Comparison of ENCODE assay signal across 12 cellular contexts in the genomic region with DNA sequence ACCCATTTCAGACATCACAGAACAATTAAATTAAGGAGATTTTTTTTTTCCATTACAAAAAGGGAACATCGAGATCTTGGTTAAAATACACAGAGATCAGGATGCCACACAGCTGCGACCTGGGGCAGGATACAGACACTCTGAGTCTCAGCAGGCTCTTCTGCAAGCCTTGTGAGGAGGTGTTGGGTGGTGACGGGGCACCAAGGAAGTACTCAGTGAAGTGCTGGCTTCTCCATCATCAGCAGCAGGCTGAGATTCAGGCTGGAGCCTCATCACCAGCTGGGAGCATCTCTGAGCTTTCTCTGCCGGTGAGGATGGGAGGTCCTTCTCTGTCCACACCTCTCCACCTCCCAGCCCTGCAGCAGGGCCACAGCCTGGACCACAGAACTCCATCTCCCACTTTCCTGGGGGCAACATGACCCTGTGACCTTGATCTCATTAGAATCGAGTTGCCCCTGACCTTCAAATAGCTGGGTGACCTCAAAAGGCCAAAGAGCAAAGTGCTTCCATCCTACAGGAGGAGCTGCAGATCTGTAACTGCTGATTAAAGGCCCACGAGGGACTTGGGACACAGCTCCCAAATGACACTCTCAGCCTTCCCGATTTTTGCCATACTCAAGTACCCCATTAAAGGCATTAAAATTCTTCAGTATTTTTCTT. TPM values are rescaled to one million over a fixed set of nuclear protein-coding genes. Genes with fewer than 3 reads are reported as not detected.
DNase-seq lines count a peak whose midpoint lies in the region; ATAC-seq and TF ChIP-seq lines count a peak whose summit lies in the region.
"Had no signal": no experiment of that assay in that cellular context is flagged by ENCODE, and none has a peak within 500 bp of the region (broad histone marks: within the 10 kb centered on the region; RNA-seq: fewer than 3 reads in every experiment).

No MANE protein-coding gene starts in this region.

- H3K4me3 ChIP-seq in HCT116 (replicated peaks in 1 of 2; ENCODE audit: low read depth in 1 of 2, low read length in 2 of 2) = no peak overlapping the region
- H3K4me3 ChIP-seq in ascending aorta = no peak overlapping the region
- no peak overlapping the region for H3K4me3 ChIP-seq in iPS-15b (ENCODE audit: low read depth, low read length)
- H3K4me3 ChIP-seq in transverse colon = no peak overlapping the region

- BruUV-seq in HCT116 (replicated peaks; lab: Mats Ljungman, UMichigan) = no TSS peak

- H3K9me3 Mint-ChIP-seq in activated CD8-positive, alpha-beta T cell treated with anti-CD3 and anti-CD28 coated beads for 36 hours = no peaks in the 10 kb centered on the region
- H3K9me3 Mint-ChIP-seq: stimulated activated naive CD8-positive, alpha-beta T cell treated with anti-CD3 and anti-CD28 coated beads, Interleukin-15, amount 100 ng/mL, for 72 hours had no signal

- intact Hi-C loops in HCT116 (cut with micrococcal nuclease) = no loop called here
- intact Hi-C loops in ascending aorta (cut with DNase I) = loop anchor here (10.0 kb wide), 1 partner anchor 299 kb away; the partner anchor contains the start of gene RBM38
- intact Hi-C loops in transverse colon (cut with DNase I; ENCODE audit: low total_unique reads) = no loop called here
- intact Hi-C loops in activated CD8-positive, alpha-beta T cell treated with anti-CD3 and anti-CD28 coated beads for 36 hours (cut with micrococcal nuclease) = no loop called here

- no peaks in the 10 kb centered on the region for H3K36me3 Mint-ChIP-seq in activated CD8-positive, alpha-beta T cell treated with anti-CD3 and anti-CD28 coated beads for 36 hours (ENCODE audit: low read depth)

- no peak for DNase-seq in HCT116 (ENCODE audit: low read depth, low spot score)
- no peak for DNase-seq in ascending aorta (ENCODE audit: low spot score in 2 of 2)
- DNase-seq in transverse colon = no peak
- DNase-seq in activated CD8-positive, alpha-beta T cell treated with anti-CD3 and anti-CD28 coated beads for 36 hours = no peak
- DNase-seq in substantia nigra (lab: John Stamatoyannopoulos, UW) = no peak
- no peak for DNase-seq in HuH-7.5 (ENCODE audit: low spot score)
- DNase-seq: activated effector memory CD4-positive, alpha-beta T cell treated with Interleukin-2 at 50 U/mL for 16 hours; amniotic stem cell; DMS 273 treated with DMSO at 0.1 percent for 48 hours; stimulated activated naive CD8-positive, alpha-beta T cell treated with anti-CD3 and anti-CD28 coated beads, Interleukin-15, amount 100 ng/mL, for 72 hours had no signal

- WGBS in transverse colon (ENCODE audit: low coverage in 1 of 2), 2 donors = 52 to 83% methylated on average over 1 to 7 of the region's 7 CpGs

- no peak overlapping the region for H3K27ac ChIP-seq in HCT116 (ENCODE audit: low read depth, low read length)
- H3K27ac ChIP-seq in ascending aorta = peak overlapping the region; percentile 31 to 77
- H3K27ac ChIP-seq in transverse colon = peak overlapping the region; percentile 32 to 63 (median 49)
- no peak overlapping the region for H3K27ac ChIP-seq in substantia nigra (ENCODE audit: low read depth, low read length, poor library complexity, severe bottlenecking)
- H3K27ac ChIP-seq: foreskin keratinocyte had no signal

- no peak for ATAC-seq in HCT116
- no peak for ATAC-seq in activated CD8-positive, alpha-beta T cell treated with anti-CD3 and anti-CD28 coated beads for 36 hours
- ATAC-seq: stimulated activated naive CD8-positive, alpha-beta T cell treated with anti-CD3 and anti-CD28 coated beads, Interleukin-15, amount 100 ng/mL, for 72 hours had no signal

- H3K4me1 Mint-ChIP-seq in activated CD8-positive, alpha-beta T cell treated with anti-CD3 and anti-CD28 coated beads for 36 hours (ENCODE audit: low read depth) = peaks cover 19% of the 10 kb centered on the region

- no peak for TF ChIP-seq RAD21 in HCT116 (IDR thresholded peaks at IDR 0.05; ENCODE audit: low read depth)

- TF ChIP-seq EP300 in transverse colon (IDR thresholded peaks at IDR 0.05; ENCODE audit: low read depth) = no peak

- H2AFZ ChIP-seq in HCT116 (ENCODE audit: low read depth, low read length, poor library complexity, severe bottlenecking) = no peak overlapping the region

- H3K4me3 Mint-ChIP-seq in activated CD8-positive, alpha-beta T cell treated with anti-CD3 and anti-CD28 coated beads for 36 hours = no peak overlapping the region
- H3K4me3 Mint-ChIP-seq: stimulated activated naive CD8-positive, alpha-beta T cell treated with anti-CD3 and anti-CD28 coated beads, Interleukin-15, amount 100 ng/mL, for 72 hours had no signal

- H3K9ac ChIP-seq in HCT116 (ENCODE audit: low read length) = no peak overlapping the region
- peak overlapping the region; percentile 18 for H3K9ac ChIP-seq in iPS-15b (ENCODE audit: low read depth, low read length)

- H3K27me3 Mint-ChIP-seq in activated CD8-positive, alpha-beta T cell treated with anti-CD3 and anti-CD28 coated beads for 36 hours = no peaks in the 10 kb centered on the region
- H3K27me3 Mint-ChIP-seq: stimulated activated naive CD8-positive, alpha-beta T cell treated with anti-CD3 and anti-CD28 coated beads, Interleukin-15, amount 100 ng/mL, for 72 hours had no signal

- no peaks in the 10 kb centered on the region for H3K79me2 ChIP-seq in HCT116 (ENCODE audit: insufficient read depth, low read length)

- RAD21 ChIA-PET in HCT116 (lab: Charles Lee; ENCODE audit: low non-redundant PET in 1 of 2, low total read pairs in 2 of 2, uncharacterized antibody in 2 of 2, unreplicated experiment in 2 of 2) = interaction anchor here in 1 of 2 experiments (0.6 kb wide), 1 partner anchor 387 kb away, joined by 5 read pairs; no protein-coding TSS in a partner anchor

- TF ChIP-seq CTCF in HCT116 (IDR thresholded peaks at IDR 0.05 in 2 of 3, conservative IDR thresholded peaks at IDR 0.05 in 1 of 3; ENCODE audit: borderline replicate concordance in 1 of 3, insufficient read depth in 1 of 3, low read depth in 2 of 3, low read length in 2 of 3) (no peak), ascending aorta (IDR thresholded peaks at IDR 0.05) (no peak), transverse colon (IDR thresholded peaks at IDR 0.05) (peak in 2 of 5 experiments; percentile 5 to 7)
- TF ChIP-seq CTCF in activated CD8-positive, alpha-beta T cell treated with anti-CD3 and anti-CD28 coated beads for 36 hours (IDR thresholded peaks at IDR 0.05) = no peak

- peak overlapping the region; percentile 40 for H3K4me2 ChIP-seq in HCT116 (ENCODE audit: low read length)

- H3K9me3 ChIP-seq in HCT116 (ENCODE audit: control insufficient read depth in 1 of 2, insufficient read depth in 1 of 2, low read depth in 1 of 2, low read length in 2 of 2) (no peaks in the 10 kb centered on the region), ascending aorta (no peaks in the 10 kb centered on the region), iPS-15b (ENCODE audit: control insufficient read depth, insufficient read depth, low read length) (no peaks in the 10 kb centered on the region), transverse colon (no peaks in the 10 kb centered on the region)

- CTCF ChIA-PET in HCT116 (lab: Charles Lee) = interaction anchor here (1.0 to 1.4 kb wide), 3 partner anchors 9 to 40 kb away, joined by 3 to 5 read pairs (median 3); partner anchors contain the start of gene PMEPA1
- CTCF ChIA-PET in activated CD8-positive, alpha-beta T cell treated with anti-CD3 and anti-CD28 coated beads for 36 hours (lab: Charles Lee) = interaction anchor here (0.8 to 1.7 kb wide), 3 partner anchors 14 to 487 kb away, joined by 3 to 5 read pairs (median 4); no protein-coding TSS in a partner anchor

- POLR2A ChIA-PET in HCT116 (lab: Charles Lee) = no interaction called here
- POLR2A ChIA-PET in activated CD8-positive, alpha-beta T cell treated with anti-CD3 and anti-CD28 coated beads for 36 hours (lab: Charles Lee) = no interaction called here

- H3K4me1 ChIP-seq in HCT116 (ENCODE audit: control insufficient read depth in 1 of 2, insufficient read depth in 2 of 2, low read length in 2 of 2) (peaks cover 39 to 56% of the 10 kb centered on the region in 2 experiments), ascending aorta (peaks cover 49 to 91% of the 10 kb centered on the region in 2 donors), iPS-15b (ENCODE audit: control insufficient read depth, insufficient read depth, low read length) (peaks cover 4% of the 10 kb centered on the region), transverse colon (peaks cover 9 to 54% (median 38%) of the 10 kb centered on the region in 4 donors)

- H3K27me3 ChIP-seq in HCT116 (ENCODE audit: insufficient read depth, low read length) (peaks cover 84% of the 10 kb centered on the region), ascending aorta (no peaks in the 10 kb centered on the region), iPS-15b (ENCODE audit: control insufficient read depth, insufficient read depth, low read length) (no peaks in the 10 kb centered on the region), transverse colon (no peaks in the 10 kb centered on the region)
- H3K27me3 ChIP-seq: foreskin keratinocyte had no signal

- H3K36me3 ChIP-seq in HCT116 (ENCODE audit: control insufficient read depth in 1 of 2, insufficient read depth in 2 of 2, low read length in 2 of 2) = no peaks in the 10 kb centered on the region
- no peaks in the 10 kb centered on the region for H3K36me3 ChIP-seq in ascending aorta
- no peaks in the 10 kb centered on the region for H3K36me3 ChIP-seq in iPS-15b (ENCODE audit: control insufficient read depth, insufficient read depth, low read length)
- no peaks in the 10 kb centered on the region for H3K36me3 ChIP-seq in transverse colon

- no peak for TF ChIP-seq POLR2A in HCT116 (IDR thresholded peaks at IDR 0.05; ENCODE audit: borderline replicate concordance, extremely low read depth, insufficient read depth, insufficient read length)
- TF ChIP-seq POLR2A in transverse colon (IDR thresholded peaks at IDR 0.05) = no peak

- no peaks in the 10 kb centered on the region for H3K9me2 ChIP-seq in HCT116 (ENCODE audit: insufficient read depth)

- H3K27ac Mint-ChIP-seq in activated CD8-positive, alpha-beta T cell treated with anti-CD3 and anti-CD28 coated beads for 36 hours = no peak overlapping the region

- peaks cover 7% of the 10 kb centered on the region; the same call in 1 of the 2 replicates for H4K20me1 ChIP-seq in HCT116 (ENCODE audit: insufficient read depth)

- in situ Hi-C loops in transverse colon (cut with MboI; ENCODE audit: low pct_ligation_motif_present in 1 of 4, low pct_unique_long_range_greater_than_20kb in 1 of 4, low sequenced_read_pairs in 3 of 4) = no loop called here

TF ChIP-seq in HCT116, 20 proteins besides CTCF, POLR2A, EP300 and RAD21:
- TF ChIP-seq EZH2 (IDR thresholded peaks at IDR 0.05) (no peak), FOSL1 (IDR thresholded peaks at IDR 0.05; ENCODE audit: low read depth) (no peak)
- TF ChIP-seq, protein P1, sequence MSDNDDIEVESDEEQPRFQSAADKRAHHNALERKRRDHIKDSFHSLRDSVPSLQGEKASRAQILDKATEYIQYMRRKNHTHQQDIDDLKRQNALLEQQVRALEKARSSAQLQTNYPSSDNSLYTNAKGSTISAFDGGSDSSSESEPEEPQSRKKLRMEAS (IDR thresholded peaks at IDR 0.05) = no peak

RNA-seq across cellular contexts. Expression of gene PMEPA1, which starts 16.0 kb away (rescaled TPM):
- total RNA-seq in HCT116 (2021; ENCODE audit: unreplicated experiment) (0.64 TPM), ascending aorta (56.8 TPM), transverse colon (10 to 100 TPM in 2 of 4 donors, 1 to 10 TPM in 2; 6.4 to 10.8 (median 8.4) TPM)
- 1.1 and 2.3 TPM in 2 replicates for polyA plus RNA-seq in HCT116 (2012)
- 1 to 10 TPM; 1.7 to 2.0 TPM for total RNA-seq in activated CD8-positive, alpha-beta T cell treated with anti-CD3 and anti-CD28 coated beads for 36 hours

Comparison
In these comparisons a context has a peak if more than half of its experiments do, and no peak if none do; other contexts are left out.
1. H3K27ac ChIP-seq: peak in ascending aorta (2 of 2) and transverse colon (4 of 4); none in HCT116 (single experiment) and substantia nigra (single experiment).